Comparison of ENCODE assay signal across 1 cellular context in genomic region chr10:97498076-97498840, GRCh38.
A peak's percentile ranks its signal among the peaks of the same experiment; 100 is the strongest.
TF ChIP-seq lines count a peak whose summit lies in the region.

MMS19 (minus strand) TSS chr10:97498422; CDS start chr10:97498384, 38 bp downstream.

TF ChIP-seq in HEK293, 187 proteins besides CTCF, POLR2A, EP300 and RAD21 (continued from another document):
- TF ChIP-seq ZNF514 (tag by site-specific recombination; IDR thresholded peaks at IDR 0.05) (no peak), ZNF837 (tag by site-specific recombination; IDR thresholded peaks at IDR 0.05) (no peak), ZNF10 (tag by site-specific recombination; IDR thresholded peaks at IDR 0.05) (no peak), ZNF830 (tag by site-specific recombination; IDR thresholded peaks at IDR 0.05; ENCODE audit: low read depth) (no peak), ZNF560 (tag by site-specific recombination; IDR thresholded peaks at IDR 0.05; ENCODE audit: borderline replicate concordance) (no peak), MYNN (tag by site-specific recombination; IDR thresholded peaks at IDR 0.05; ENCODE audit: borderline replicate concordance) (0 out of 2 replicates have a peak, but pooled peaks have one; percentile 28), MEIS1 (CRISPR knock-in tag; IDR thresholded peaks at IDR 0.05; ENCODE audit: borderline replicate concordance) (no peak), ZNF549 (tag by site-specific recombination; IDR thresholded peaks at IDR 0.05) (no peak), ZNF510 (tag by site-specific recombination; IDR thresholded peaks at IDR 0.05; ENCODE audit: insufficient replicate concordance) (no peak), ZNF350 (tag by site-specific recombination; IDR thresholded peaks at IDR 0.05) (no peak), ZNF530 (tag by site-specific recombination; IDR thresholded peaks at IDR 0.05; ENCODE audit: low read depth) (no peak), ZNF677 (tag by site-specific recombination; IDR thresholded peaks at IDR 0.05) (no peak), ZNF214 (tag by site-specific recombination; IDR thresholded peaks at IDR 0.05; ENCODE audit: borderline replicate concordance) (no peak), REST (tag by site-specific recombination; IDR thresholded peaks at IDR 0.05) (0 out of 2 replicates have a peak, but pooled peaks have one; percentile 6), GFI1B (tag by site-specific recombination; IDR thresholded peaks at IDR 0.05) (no peak), ZBTB11 (tag by site-specific recombination; conservative IDR thresholded peaks at IDR 0.05; ENCODE audit: low read depth) (no peak; the same call in 1 of the 2 replicates), ZSCAN5A (tag by site-specific recombination; IDR thresholded peaks at IDR 0.05) (no peak), AEBP2 (tag by site-specific recombination; IDR thresholded peaks at IDR 0.05; ENCODE audit: borderline replicate concordance) (no peak), ZNF394 (tag by site-specific recombination; IDR thresholded peaks at IDR 0.05; ENCODE audit: borderline replicate concordance) (no peak), HOXA7 (CRISPR knock-in tag; IDR thresholded peaks at IDR 0.05; ENCODE audit: borderline replicate concordance) (no peak), ZNF701 (tag by site-specific recombination; IDR thresholded peaks at IDR 0.05) (no peak), ZNF670 (tag by site-specific recombination; IDR thresholded peaks at IDR 0.05; ENCODE audit: low read depth) (no peak), ZNF664 (tag by site-specific recombination; IDR thresholded peaks at IDR 0.05) (no peak), ZNF777 (tag by site-specific recombination; IDR thresholded peaks at IDR 0.05; ENCODE audit: borderline replicate concordance) (no peak), SCRT1 (tag by site-specific recombination; IDR thresholded peaks at IDR 0.05; ENCODE audit: borderline replicate concordance) (no peak), ZNF521 (tag by site-specific recombination; IDR thresholded peaks at IDR 0.05) (no peak), GLIS1 (tag by site-specific recombination; IDR thresholded peaks at IDR 0.05) (no peak; the same call in 1 of the 2 replicates), ZNF585B (tag by site-specific recombination; IDR thresholded peaks at IDR 0.05) (no peak), ZNF146 (tag by site-specific recombination; IDR thresholded peaks at IDR 0.05) (0 out of 2 replicates have a peak, but pooled peaks have one; percentile 10), ZNF423 (tag by site-specific recombination; IDR thresholded peaks at IDR 0.05) (peak; percentile 99), ZNF335 (tag by site-specific recombination; conservative IDR thresholded peaks at IDR 0.05) (peak; percentile 94), ZSCAN23 (tag by site-specific recombination; IDR thresholded peaks at IDR 0.05) (peak; percentile 48; the same call in 1 of the 2 replicates), TCF7L2 (IDR thresholded peaks at IDR 0.05; ENCODE audit: borderline replicate concordance, low read depth, low read length) (no peak), HOXC10 (CRISPR knock-in tag; IDR thresholded peaks at IDR 0.05) (no peak), ZNF629 (tag by site-specific recombination; IDR thresholded peaks at IDR 0.05) (peak; percentile 62), ZNF707 (tag by site-specific recombination; IDR thresholded peaks at IDR 0.05) (no peak), ZNF544 (tag by site-specific recombination; IDR thresholded peaks at IDR 0.05) (no peak), BCL6B (tag by site-specific recombination; IDR thresholded peaks at IDR 0.05) (no peak), ZNF302 (tag by site-specific recombination; IDR thresholded peaks at IDR 0.05; ENCODE audit: low read depth) (no peak), ZNF785 (tag by site-specific recombination; IDR thresholded peaks at IDR 0.05) (no peak)
